Comparison of ENCODE assay signal across 8 cellular contexts in genomic region chr18:62637807-62638687, GRCh38.
DNase-seq lines count a peak whose midpoint lies in the region; ATAC-seq and TF ChIP-seq lines count a peak whose summit lies in the region.

No MANE protein-coding gene starts in this region.

- H3K9me3 ChIP-seq in left lung: no peaks in the 10 kb centered on the region

- H3K9me3 Mint-ChIP-seq in stimulated activated effector memory CD8-positive, alpha-beta T cell treated with anti-CD3 and anti-CD28 coated beads, Interleukin-12 subunit alpha, Interleukin-12 subunit beta, amount 100 ng/mL, for 72 hours: no peaks in the 10 kb centered on the region

- ATAC-seq in HG03095 (IDR thresholded peaks at IDR 0.05; ENCODE audit: unreplicated experiment) (peak; percentile 72), left lung (peak; percentile 65), HG03196 (IDR thresholded peaks at IDR 0.05; ENCODE audit: unreplicated experiment) (no peak)
- peak; percentile 89 for ATAC-seq in stimulated activated effector memory CD8-positive, alpha-beta T cell treated with anti-CD3 and anti-CD28 coated beads, Interleukin-12 subunit alpha, Interleukin-12 subunit beta, amount 100 ng/mL, for 72 hours

- H3K27me3 ChIP-seq in left lung: no peaks in the 10 kb centered on the region

- H3K4me3 Mint-ChIP-seq in stimulated activated effector memory CD8-positive, alpha-beta T cell treated with anti-CD3 and anti-CD28 coated beads, Interleukin-12 subunit alpha, Interleukin-12 subunit beta, amount 100 ng/mL, for 72 hours: peak overlapping the region; percentile 20

- DNase-seq in NCI-H510A treated with DMSO at 0.1 percent for 48 hours (lab: John Stamatoyannopoulos, UW): peak; percentile 19
- DNase-seq in NCI-H510A (lab: John Stamatoyannopoulos, UW): no peak
- DNase-seq in SK-N-DZ (ENCODE audit: low spot score): peak; percentile 15
- DNase-seq in activated gamma-delta T cell treated with anti-CD3 and anti-CD28 coated beads, Interleukin-2, amount 50 U/mL, for 16 hours (ENCODE audit: low read depth): peak; percentile 14
- no peak for DNase-seq in left lung
- peak; percentile 36 to 84 for DNase-seq in stimulated activated effector memory CD8-positive, alpha-beta T cell treated with anti-CD3 and anti-CD28 coated beads, Interleukin-12 subunit alpha, Interleukin-12 subunit beta, amount 100 ng/mL, for 72 hours (ENCODE audit: low spot score in 2 of 2)

- no peaks in the 10 kb centered on the region for H3K36me3 ChIP-seq in left lung

- H3K36me3 Mint-ChIP-seq in stimulated activated effector memory CD8-positive, alpha-beta T cell treated with anti-CD3 and anti-CD28 coated beads, Interleukin-12 subunit alpha, Interleukin-12 subunit beta, amount 100 ng/mL, for 72 hours: no peaks in the 10 kb centered on the region

- no peak overlapping the region for H3K4me3 ChIP-seq in left lung

- intact Hi-C loops in left lung (cut with DNase I): no loop called here

- H3K4me1 ChIP-seq in left lung: no peaks in the 10 kb centered on the region

- peak overlapping the region; percentile 55 for H3K27ac Mint-ChIP-seq in stimulated activated effector memory CD8-positive, alpha-beta T cell treated with anti-CD3 and anti-CD28 coated beads, Interleukin-12 subunit alpha, Interleukin-12 subunit beta, amount 100 ng/mL, for 72 hours

- H3K27ac ChIP-seq in left lung: no peak overlapping the region

- H3K4me1 Mint-ChIP-seq in stimulated activated effector memory CD8-positive, alpha-beta T cell treated with anti-CD3 and anti-CD28 coated beads, Interleukin-12 subunit alpha, Interleukin-12 subunit beta, amount 100 ng/mL, for 72 hours: peaks cover 14% of the 10 kb centered on the region

- TF ChIP-seq CTCF in left lung (IDR thresholded peaks at IDR 0.05): peak in 1 of 2 donors; percentile 63

Comparison
In these comparisons a context has a peak if more than half of its experiments do, and no peak if none do; other contexts are left out.
1. DNase-seq: peak in NCI-H510A treated with DMSO at 0.1 percent for 48 hours (single experiment), SK-N-DZ (single experiment), activated gamma-delta T cell treated with anti-CD3 and anti-CD28 coated beads, Interleukin-2, amount 50 U/mL, for 16 hours (single experiment) and stimulated activated effector memory CD8-positive, alpha-beta T cell treated with anti-CD3 and anti-CD28 coated beads, Interleukin-12 subunit alpha, Interleukin-12 subunit beta, amount 100 ng/mL, for 72 hours (2 of 2); none in NCI-H510A (single experiment) and left lung (0 of 2).